ENCODE assay signal across 8 cellular contexts in genomic region chr3:5016218-5017161, GRCh38. TPM values are rescaled to one million over a fixed set of nuclear protein-coding genes. Genes with fewer than 3 reads are reported as not detected.
DNase-seq lines count a peak whose midpoint lies in the region; ATAC-seq and TF ChIP-seq lines count a peak whose summit lies in the region.

No MANE protein-coding gene starts in this region.

- H3K27ac ChIP-seq in adrenal gland (no peak overlapping the region), lower lobe of right lung (peak overlapping the region; percentile 70), substantia nigra (ENCODE audit: low read depth, low read length, poor library complexity, severe bottlenecking) (no peak overlapping the region)

- TF ChIP-seq CTCF in adrenal gland (IDR thresholded peaks at IDR 0.05) (no peak), lower lobe of right lung (IDR thresholded peaks at IDR 0.05) (no peak)

- TF ChIP-seq POLR2A in adrenal gland (IDR thresholded peaks at IDR 0.05) = no peak

- H3K27me3 ChIP-seq in adrenal gland = no peaks in the 10 kb centered on the region
- H3K27me3 ChIP-seq in lower lobe of right lung (ENCODE audit: low read depth) = no peaks in the 10 kb centered on the region

- peaks cover 0 to 18% of the 10 kb centered on the region in 2 donors for H3K4me1 ChIP-seq in adrenal gland (replicated peaks in 1 of 2)
- H3K4me1 ChIP-seq in lower lobe of right lung = peaks cover 45% of the 10 kb centered on the region

- DNase-seq in activated CD4-positive, CD25-positive, alpha-beta regulatory T cell (lab: John Stamatoyannopoulos, UW) = no peak
- DNase-seq in NOMO-1 (lab: John Stamatoyannopoulos, UW; ENCODE audit: unreplicated experiment in 2 of 2) (peak; percentile 74 to 90), adrenal gland (peak in 6 of 7 donors; percentile 47 to 76 (median 67)), lower lobe of right lung (peak; percentile 60), substantia nigra (lab: John Stamatoyannopoulos, UW) (no peak), NCI-H1436 (lab: John Stamatoyannopoulos, UW) (no peak)

- 60 to 65% (median 61%) methylated on average over 11 of the region's 11 CpGs for WGBS in adrenal gland, 4 donors

- intact Hi-C loops in adrenal gland (cut with DNase I) (no loop called here), lower lobe of right lung (cut with DNase I) (no loop called here)

- no peaks in the 10 kb centered on the region for H3K9me3 ChIP-seq in adrenal gland (replicated peaks in 1 of 3)
- H3K9me3 ChIP-seq in lower lobe of right lung = no peaks in the 10 kb centered on the region

- no peaks in the 10 kb centered on the region for H3K36me3 ChIP-seq in adrenal gland (replicated peaks in 1 of 2)
- no peaks in the 10 kb centered on the region for H3K36me3 ChIP-seq in lower lobe of right lung

- H3K4me3 ChIP-seq in adrenal gland (no peak overlapping the region), lower lobe of right lung (no peak overlapping the region)

- peak; percentile 39 to 65 for ATAC-seq in activated CD4-positive, CD25-positive, alpha-beta regulatory T cell treated with anti-CD3 and anti-CD28 coated beads, Interleukin-2, amount 50 U/mL, for 24 hours
- ATAC-seq in HG02798 (IDR thresholded peaks at IDR 0.05; ENCODE audit: poor library complexity, unreplicated experiment) (peak; percentile 55), lower lobe of right lung (peak; percentile 73 to 76)

RNA-seq across cellular contexts. Expression of gene BHLHE40, which starts 37.3 kb away (rescaled TPM):
- total RNA-seq in adrenal gland (100 to 1,000 TPM in 4 of 8 donors, 10 to 100 TPM in 4; 57.2 to 224 (median 118) TPM), lower lobe of right lung (84.8 TPM)
- 10 to 100 TPM; 19.1 to 50.2 (median 49.8) TPM for polyA plus RNA-seq in adrenal gland

Comparison
In these comparisons a context has a peak if more than half of its experiments do, and no peak if none do; other contexts are left out.
1. DNase-seq: peak in NOMO-1 (2 of 2), adrenal gland (6 of 7) and lower lobe of right lung (single experiment); none in activated CD4-positive, CD25-positive, alpha-beta regulatory T cell (0 of 4), substantia nigra (0 of 49) and NCI-H1436 (single experiment).
2. Peak in every context shown above with its lines, with median percentiles within 50 percentile points of each other: ATAC-seq.